13 cellular contexts compared by ENCODE assay signal in the genomic region with DNA sequence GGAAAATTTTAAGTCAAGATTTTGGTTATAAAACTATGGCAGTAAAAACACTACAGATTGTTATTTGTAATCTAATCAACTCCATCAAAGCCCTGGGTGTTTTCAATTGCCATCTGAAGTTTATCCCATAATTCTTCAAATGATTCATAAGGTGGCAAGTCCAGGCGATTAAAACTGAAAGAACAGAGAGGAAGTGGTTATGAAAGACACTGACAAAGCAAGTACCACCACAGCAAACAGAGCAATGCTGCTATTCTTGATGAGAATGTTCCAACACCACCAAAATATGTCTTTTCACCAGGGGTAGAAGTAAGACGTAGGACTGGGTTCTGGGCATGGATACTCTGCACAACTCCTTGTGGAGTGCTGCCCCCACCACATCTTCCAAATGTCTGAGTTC.
DNase-seq lines count a peak whose midpoint lies in the region; ATAC-seq lines count a peak whose summit lies in the region.
"Had no signal": no experiment of that assay in that cellular context is flagged by ENCODE, and none has a peak within 500 bp of the region (broad histone marks: within the 10 kb centered on the region; RNA-seq: fewer than 3 reads in every experiment).

No MANE protein-coding gene starts in this region.

- H3K4me2 ChIP-seq in GM23248 (ENCODE audit: unreplicated experiment), result no peak overlapping the region

- H3K36me3 ChIP-seq in GM23248 (ENCODE audit: low read depth), result peaks cover 55% of the 10 kb centered on the region

- H2AFZ ChIP-seq in GM23248, result no peak overlapping the region

- H4K20me1 ChIP-seq in GM23248 (ENCODE audit: insufficient read depth), result no peaks in the 10 kb centered on the region

- H3F3A ChIP-seq in GM23248 (ENCODE audit: insufficient read depth), result peaks cover 4% of the 10 kb centered on the region; the same call in 1 of the 2 replicates

- H3K9me2 ChIP-seq in GM23248 (ENCODE audit: insufficient read depth), result no peaks in the 10 kb centered on the region

- in situ Hi-C loops in GM23248 (cut with MboI), result no loop called here

- H3K4me1 ChIP-seq in GM23248 (ENCODE audit: insufficient read depth), result no peaks in the 10 kb centered on the region

- H3K27ac ChIP-seq in GM23248, result no peak overlapping the region

- DNase-seq in SKM-1 treated with dmso at 0.1 percent for 144 hours (lab: John Stamatoyannopoulos, UW; ENCODE audit: unreplicated experiment) (peak; percentile 5), SKM-1 (lab: John Stamatoyannopoulos, UW; ENCODE audit: unreplicated experiment) (no peak), MV-4-11 (lab: John Stamatoyannopoulos, UW) (peak; percentile 81), iris pigment epithelial cell (ENCODE audit: low read depth) (peak; percentile 26), GM23248 (no peak), NCI-H2171 treated with DMSO at 0.1 percent for 48 hours (lab: John Stamatoyannopoulos, UW) (no peak)
- DNase-seq in stimulated activated CD4-positive, alpha-beta T cell treated with anti-CD3 and anti-CD28 coated beads, Interleukin-12 subunit alpha, Interleukin-12 subunit beta, amount 100 ng/mL, for 4 hours, result no peak
- DNase-seq: 8988T, activated gamma-delta T cell treated with Interleukin-2 at 50 U/mL for 16 hours, erythroblast, small intestine had no signal

- H3K4me3 ChIP-seq in GM23248, result no peak overlapping the region

- H3K79me2 ChIP-seq in GM23248 (ENCODE audit: insufficient read depth), result no peaks in the 10 kb centered on the region

- 76 to 83% methylated on average over 2 of the region's 2 CpGs for WGBS in GM23248 (ENCODE audit: low coverage in 1 of 2, low lambda C conversion rate in 2 of 2, missing lambda C conversion rate in 2 of 2), 2 experiments

- no peak overlapping the region for H3K9ac ChIP-seq in GM23248

- ATAC-seq in HG02678 (IDR thresholded peaks at IDR 0.05; ENCODE audit: unreplicated experiment), result peak; percentile 65
- ATAC-seq: left lobe of liver had no signal

- no peaks in the 10 kb centered on the region for H3K9me3 ChIP-seq in GM23248 (ENCODE audit: low read depth)

- H3K27me3 ChIP-seq in GM23248 (replicated peaks; ENCODE audit: insufficient read depth), result no peaks in the 10 kb centered on the region

Comparison
In these comparisons a context has a peak if more than half of its experiments do, and no peak if none do; other contexts are left out.
1. DNase-seq: peak in SKM-1 treated with dmso at 0.1 percent for 144 hours (single experiment), MV-4-11 (single experiment) and iris pigment epithelial cell (single experiment); none in SKM-1 (single experiment), stimulated activated CD4-positive, alpha-beta T cell treated with anti-CD3 and anti-CD28 coated beads, Interleukin-12 subunit alpha, Interleukin-12 subunit beta, amount 100 ng/mL, for 4 hours (single experiment), GM23248 (single experiment) and NCI-H2171 treated with DMSO at 0.1 percent for 48 hours (single experiment).